9 cellular contexts compared by ENCODE assay signal in the genomic region with DNA sequence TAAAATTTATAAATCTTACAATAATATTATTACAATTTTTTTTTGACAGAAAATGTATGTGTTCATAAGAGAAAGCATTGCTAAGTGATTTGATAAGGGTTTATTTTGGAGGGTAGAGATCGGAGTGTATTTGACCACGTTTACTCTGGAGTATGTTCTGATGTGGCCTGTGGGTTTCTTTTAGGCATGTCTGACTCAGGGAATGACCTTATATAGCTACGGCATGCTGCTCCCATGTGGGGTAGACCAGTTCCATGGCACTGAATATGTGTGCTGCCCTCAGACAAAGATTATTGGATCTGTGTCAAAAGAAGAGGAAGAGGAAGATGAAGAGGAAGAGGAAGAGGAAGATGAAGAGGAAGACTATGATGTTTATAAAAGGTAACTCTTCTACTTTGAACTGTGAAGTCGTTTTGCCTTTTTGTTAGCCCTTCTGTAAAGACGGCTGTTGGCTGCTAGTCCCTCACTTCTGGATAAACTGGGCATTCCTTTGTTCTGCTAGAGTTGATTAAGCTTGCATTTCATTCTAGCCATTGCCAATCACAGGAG. TPM values are rescaled to one million over a fixed set of nuclear protein-coding genes. Genes with fewer than 3 reads are reported as not detected.
A peak's percentile ranks its signal among the peaks of the same experiment; 100 is the strongest.
DNase-seq lines count a peak whose midpoint lies in the region; ATAC-seq and TF ChIP-seq lines count a peak whose summit lies in the region.
"Had no signal": no experiment of that assay in that cellular context is flagged by ENCODE, and none has a peak within 500 bp of the region (broad histone marks: within the 10 kb centered on the region; RNA-seq: fewer than 3 reads in every experiment).

No MANE protein-coding gene starts in this region.

- H3K4me3 ChIP-seq in osteoblast (ENCODE audit: insufficient read depth, low read length), result no peak overlapping the region

- H3K79me2 ChIP-seq in osteoblast (ENCODE audit: insufficient read depth, low read length), result peaks cover 35% of the 10 kb centered on the region

- H3K4me1 ChIP-seq in osteoblast (ENCODE audit: insufficient read depth, low read length), result peaks cover 30% of the 10 kb centered on the region

- H4K20me1 ChIP-seq in osteoblast (ENCODE audit: insufficient read depth, low read length), result peaks cover 51% of the 10 kb centered on the region

- no peaks in the 10 kb centered on the region for H3K27me3 ChIP-seq in osteoblast (ENCODE audit: insufficient read depth, low read length)

- H3K9me3 ChIP-seq in osteoblast (ENCODE audit: low read depth, low read length), result no peaks in the 10 kb centered on the region

- ATAC-seq in GM21825 (IDR thresholded peaks at IDR 0.05; ENCODE audit: unreplicated experiment), result no peak

- no peak overlapping the region for H3K4me2 ChIP-seq in osteoblast (ENCODE audit: insufficient read depth, low read length)

- DNase-seq in EH (ENCODE audit: low read depth) (peak; percentile 61), MV-4-11 (lab: John Stamatoyannopoulos, UW) (peak; percentile 40), osteoblast (ENCODE audit: insufficient read length, low spot score, missing footprints) (peak; percentile 90), DMS53 treated with DMSO at 0.1 percent for 48 hours (lab: John Stamatoyannopoulos, UW; ENCODE audit: unreplicated experiment) (no peak), NCI-H2196 treated with DMSO at 0.1 percent for 48 hours (lab: John Stamatoyannopoulos, UW; ENCODE audit: unreplicated experiment) (no peak)
- DNase-seq in central memory CD4-positive, alpha-beta T cell, result peak; percentile 7
- DNase-seq: NCI-H1694, SHP77 had no signal

- H3K36me3 ChIP-seq in osteoblast (ENCODE audit: insufficient read depth, low read length), result peaks cover 39% of the 10 kb centered on the region

- H3K27ac ChIP-seq in osteoblast (ENCODE audit: low read depth, low read length), result peak overlapping the region; percentile 24

- no peak overlapping the region for H2AFZ ChIP-seq in osteoblast (ENCODE audit: low read length)

- TF ChIP-seq CTCF in osteoblast (IDR thresholded peaks at IDR 0.05; ENCODE audit: extremely low read depth, low read depth, low read length), result no peak

RNA-seq across cellular contexts. Expression of a gene that starts 38.1 kb away (rescaled TPM):
- total RNA-seq in osteoblast, result under 0.01 TPM in 1 of 2 replicates, not detected in the other

RNA-seq across cellular contexts. Expression of a gene that starts 51.8 kb away (rescaled TPM):
- 326 and 331 TPM in 2 replicates for total RNA-seq in osteoblast

Comparison
In these comparisons a context has a peak if more than half of its experiments do, and no peak if none do; other contexts are left out.
1. DNase-seq: peak in EH (single experiment), MV-4-11 (single experiment), central memory CD4-positive, alpha-beta T cell (single experiment) and osteoblast (single experiment); none in DMS53 treated with DMSO at 0.1 percent for 48 hours (single experiment) and NCI-H2196 treated with DMSO at 0.1 percent for 48 hours (single experiment).